Comparison of ENCODE assay signal across 8 cellular contexts in the genomic region with DNA sequence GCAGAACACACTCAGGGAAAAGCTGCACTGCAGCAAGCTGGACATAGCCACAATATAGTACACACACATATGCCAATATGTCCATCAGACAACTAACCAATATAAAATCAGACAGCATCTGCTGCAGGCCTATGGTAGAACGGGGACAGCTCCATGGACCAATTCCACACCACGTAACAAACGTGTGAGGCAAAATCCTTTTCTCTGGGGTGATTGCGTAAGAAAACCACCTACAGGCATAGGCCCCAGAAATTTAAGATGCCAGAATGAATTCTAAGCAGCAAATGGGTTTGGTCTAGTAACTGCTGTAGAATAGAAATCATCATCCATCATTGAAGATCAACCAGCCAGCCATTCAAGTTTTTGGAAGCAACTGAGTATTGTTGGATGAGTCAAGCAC.
"Had no signal": no experiment of that assay in that cellular context is flagged by ENCODE, and none has a peak within 500 bp of the region (broad histone marks: within the 10 kb centered on the region; RNA-seq: fewer than 3 reads in every experiment).

No MANE protein-coding gene starts in this region.

- H3K27ac ChIP-seq: HL-60 had no signal

- ATAC-seq: GM23338, HCT116, K562 had no signal

- DNase-seq: H7, HFFc6, KG1 had no signal

- FAIRE-seq: K562 had no signal

- H3K4me3 ChIP-seq: GM23338, HAP-1, K562 had no signal

- H3K4me2 ChIP-seq: GM23338 had no signal

- H3K4me1 ChIP-seq: HAP-1 had no signal

- H3K9me3 ChIP-seq: HAP-1 had no signal

- H3K36me3 ChIP-seq: HAP-1 had no signal
